In genomic region chr6:109491207-109491938, GRCh38 we compare ENCODE assay signal across 9 cellular contexts. TPM values are rescaled to one million over a fixed set of nuclear protein-coding genes. Genes with fewer than 3 reads are reported as not detected.
DNase-seq lines count a peak whose midpoint lies in the region; ATAC-seq and TF ChIP-seq lines count a peak whose summit lies in the region.
"Had no signal": no experiment of that assay in that cellular context is flagged by ENCODE, and none has a peak within 500 bp of the region (broad histone marks: within the 10 kb centered on the region; RNA-seq: fewer than 3 reads in every experiment).

No MANE protein-coding gene starts in this region.

- H3K9me3 ChIP-seq in cardiac muscle cell (ENCODE audit: low read depth) (no peaks in the 10 kb centered on the region), OCI-LY7 (ENCODE audit: low read length) (no peaks in the 10 kb centered on the region), vagina (no peaks in the 10 kb centered on the region), suprapubic skin (no peaks in the 10 kb centered on the region)

- no peak overlapping the region for H4K5ac ChIP-seq in mesendoderm (ENCODE audit: low read length)

- no peaks in the 10 kb centered on the region for H4K20me1 ChIP-seq in OCI-LY7 (ENCODE audit: insufficient read depth, low read length)

- H3K27ac ChIP-seq in cardiac muscle cell (peak overlapping the region; percentile 32), OCI-LY7 (ENCODE audit: low read depth, low read length, poor library complexity, severe bottlenecking) (no peak overlapping the region), foreskin keratinocyte (no peak overlapping the region), vagina (no peak overlapping the region), mesendoderm (ENCODE audit: low read depth, low read length) (no peak overlapping the region), suprapubic skin (no peak overlapping the region)

- no peak overlapping the region for H3K9ac ChIP-seq in mesendoderm (ENCODE audit: low read length)

- no peak overlapping the region for H3K4me3 ChIP-seq in cardiac muscle cell
- no peak overlapping the region for H3K4me3 ChIP-seq in OCI-LY7 (ENCODE audit: low read depth, low read length, poor library complexity, severe bottlenecking)
- no peak overlapping the region for H3K4me3 ChIP-seq in vagina
- no peak overlapping the region for H3K4me3 ChIP-seq in mesendoderm (ENCODE audit: low read length)
- no peak overlapping the region for H3K4me3 ChIP-seq in suprapubic skin

- BruUV-seq in OCI-LY7 (replicated peaks; lab: Mats Ljungman, UMichigan): no TSS peak

- POLR2A ChIA-PET in OCI-LY7 (lab: Charles Lee): interaction anchor here (0.5 to 1.0 kb wide), 4 partner anchors 9 to 1274 kb away, joined by 3 to 4 read pairs (median 3); no protein-coding TSS in a partner anchor

- intact Hi-C loops in cardiac septum (cut with DNase I) (no loop called here), OCI-LY7 (cut with micrococcal nuclease; ENCODE audit: unreplicated experiment) (no loop called here), vagina (cut with DNase I) (no loop called here)

- peak; percentile 32 for ATAC-seq in foreskin keratinocyte
- ATAC-seq: left lobe of liver had no signal

- peak overlapping the region; percentile 59 for H2AFZ ChIP-seq in OCI-LY7 (ENCODE audit: low read length)

- no peaks in the 10 kb centered on the region for H3K9me2 ChIP-seq in OCI-LY7 (ENCODE audit: insufficient read depth, low read length)

- no peaks in the 10 kb centered on the region for H3K27me3 ChIP-seq in cardiac muscle cell
- H3K27me3 ChIP-seq in foreskin keratinocyte: peaks cover 12% of the 10 kb centered on the region
- H3K27me3 ChIP-seq in vagina: no peaks in the 10 kb centered on the region
- no peaks in the 10 kb centered on the region for H3K27me3 ChIP-seq in mesendoderm (ENCODE audit: insufficient read depth, low read length, poor library complexity)
- H3K27me3 ChIP-seq in suprapubic skin: no peaks in the 10 kb centered on the region

- no peaks in the 10 kb centered on the region for H3K36me3 ChIP-seq in cardiac muscle cell
- H3K36me3 ChIP-seq in OCI-LY7 (ENCODE audit: insufficient read depth, low read length): no peaks in the 10 kb centered on the region
- no peaks in the 10 kb centered on the region for H3K36me3 ChIP-seq in vagina
- no peaks in the 10 kb centered on the region for H3K36me3 ChIP-seq in mesendoderm (ENCODE audit: control insufficient read depth, insufficient read depth, low read length)
- no peaks in the 10 kb centered on the region for H3K36me3 ChIP-seq in suprapubic skin

- no peak overlapping the region for H2AK5ac ChIP-seq in mesendoderm (ENCODE audit: low read length)

- CTCF ChIA-PET in OCI-LY7 (lab: Charles Lee; ENCODE audit: unreplicated experiment): no interaction called here

- no peak overlapping the region for H3K56ac ChIP-seq in mesendoderm (ENCODE audit: low read length)

- H2BK120ac ChIP-seq in mesendoderm (ENCODE audit: low read depth, low read length): no peak overlapping the region

- no peak overlapping the region for H3K18ac ChIP-seq in mesendoderm (ENCODE audit: low read length)

- TF ChIP-seq POLR2A in vagina (IDR thresholded peaks at IDR 0.05): no peak
- TF ChIP-seq POLR2A in suprapubic skin (IDR thresholded peaks at IDR 0.05): no peak

- peaks cover 7% of the 10 kb centered on the region for H3K4me1 ChIP-seq in cardiac muscle cell (ENCODE audit: low read depth)
- no peaks in the 10 kb centered on the region for H3K4me1 ChIP-seq in OCI-LY7 (ENCODE audit: insufficient read depth, low read length, poor library complexity, severe bottlenecking)
- H3K4me1 ChIP-seq in foreskin keratinocyte: peaks cover 3% of the 10 kb centered on the region
- no peaks in the 10 kb centered on the region for H3K4me1 ChIP-seq in vagina
- H3K4me1 ChIP-seq in mesendoderm (ENCODE audit: control insufficient read depth, low read depth, low read length): peaks cover 3% of the 10 kb centered on the region
- H3K4me1 ChIP-seq in suprapubic skin: peaks cover 5% of the 10 kb centered on the region

- H3K4me2 ChIP-seq in OCI-LY7 (ENCODE audit: low read length) (no peak overlapping the region), mesendoderm (ENCODE audit: low read length) (no peak overlapping the region)

- WGBS in mesendoderm (ENCODE audit: extremely low coverage, insufficient coverage, low lambda C conversion rate): no CpG with 5 or more reads among the region's 5 CpGs
- 71% methylated on average over 5 of the region's 5 CpGs for WGBS in suprapubic skin

- H3K79me2 ChIP-seq in OCI-LY7 (ENCODE audit: insufficient read depth, low read depth, low read length): no peaks in the 10 kb centered on the region
- H3K79me2 ChIP-seq in mesendoderm (ENCODE audit: control insufficient read depth, insufficient read depth, low read length): no peaks in the 10 kb centered on the region

- no peak overlapping the region for H3K4ac ChIP-seq in mesendoderm (ENCODE audit: low read depth, low read length)

- H2BK15ac ChIP-seq in mesendoderm (replicated peaks; ENCODE audit: low read depth): no peak overlapping the region

- TF ChIP-seq CTCF in cardiac muscle cell (IDR thresholded peaks at IDR 0.05; ENCODE audit: low read depth, low read length): no peak
- TF ChIP-seq CTCF in OCI-LY7 (conservative IDR thresholded peaks at IDR 0.05; ENCODE audit: low read length): no peak
- TF ChIP-seq CTCF in foreskin keratinocyte (conservative IDR thresholded peaks at IDR 0.05): no peak
- no peak for TF ChIP-seq CTCF in vagina (IDR thresholded peaks at IDR 0.05)
- no peak for TF ChIP-seq CTCF in suprapubic skin (IDR thresholded peaks at IDR 0.05)

- H3K79me1 ChIP-seq in mesendoderm (ENCODE audit: low read length): no peaks in the 10 kb centered on the region

- no peak overlapping the region for H3K23ac ChIP-seq in mesendoderm (ENCODE audit: low read length)

- TF ChIP-seq EP300 in suprapubic skin (IDR thresholded peaks at IDR 0.05): no peak

- DNase-seq in cardiac muscle cell (ENCODE audit: low read depth in 1 of 2, low spot score in 1 of 2) (peak; percentile 32 to 45), cardiac septum (ENCODE audit: low spot score) (no peak), OCI-LY7 (ENCODE audit: low spot score) (no peak), foreskin keratinocyte (no peak), vagina (ENCODE audit: extremely low spot score in 2 of 2) (peak; percentile 46 to 72), mesendoderm (no peak), suprapubic skin (ENCODE audit: low spot score in 2 of 2) (no peak), anterior cingulate cortex (lab: John Stamatoyannopoulos, UW) (no peak)

- H2BK5ac ChIP-seq in mesendoderm (ENCODE audit: low read length): no peak overlapping the region

- no peak overlapping the region for H4K8ac ChIP-seq in mesendoderm (ENCODE audit: low read depth, low read length)

RNA-seq across cellular contexts. Expression of gene ZBTB24, which starts 8.4 kb away (rescaled TPM):
- total RNA-seq in cardiac muscle cell (4.3 and 5.3 TPM in 2 replicates), cardiac septum (3.0 TPM), OCI-LY7 (2022) (15.8 and 17.0 TPM in 2 replicates), foreskin keratinocyte (9.8 and 10.4 TPM in 2 replicates), vagina (6.6 TPM), suprapubic skin (10 to 100 TPM in 3 of 4 donors, 1 to 10 TPM in 1; 8.1 to 11.6 (median 11.2) TPM)
- polyA plus RNA-seq in cardiac muscle cell (2.6 and 4.0 TPM in 2 replicates), foreskin keratinocyte (2.4 and 2.8 TPM in 2 replicates)
- 13.7 and 15.3 TPM in 2 replicates for total RNA-seq in OCI-LY7 (2014; rRNA removed; shearing (Covaris generic))
- 12.4 TPM for polyA plus RNA-seq in mesendoderm (2013, experiment 1 of 2)
- polyA plus RNA-seq in mesendoderm (2013, experiment 2 of 2): 12.1 TPM

RNA-seq across cellular contexts. Expression of gene MICAL1, which starts 35.8 kb away (rescaled TPM):
- total RNA-seq in cardiac muscle cell (10.3 and 19.6 TPM in 2 replicates), cardiac septum (7.7 TPM), OCI-LY7 (2022) (101 and 108 TPM in 2 replicates), foreskin keratinocyte (25.8 and 39.7 TPM in 2 replicates), vagina (54.0 TPM), suprapubic skin (10 to 100 TPM; 22.0 to 45.9 (median 28.8) TPM)
- polyA plus RNA-seq in cardiac muscle cell (6.8 and 8.6 TPM in 2 replicates), foreskin keratinocyte (19.7 and 28.3 TPM in 2 replicates)
- 69.2 and 79.5 TPM in 2 replicates for total RNA-seq in OCI-LY7 (2014; rRNA removed; shearing (Covaris generic))
- polyA plus RNA-seq in mesendoderm (2013, experiment 1 of 2): 17.0 TPM
- polyA plus RNA-seq in mesendoderm (2013, experiment 2 of 2): 18.8 TPM

RNA-seq across cellular contexts. Expression of gene SMPD2, which starts 50.8 kb away (rescaled TPM):
- total RNA-seq in cardiac muscle cell: 7.0 and 12.5 TPM in 2 replicates
- 11.1 and 14.3 TPM in 2 replicates for polyA plus RNA-seq in cardiac muscle cell
- 5.1 TPM for total RNA-seq in cardiac septum
- total RNA-seq in OCI-LY7 (2014; rRNA removed; shearing (Covaris generic)): 18.4 and 24.4 TPM in 2 replicates
- 14.3 and 15.9 TPM in 2 replicates for total RNA-seq in OCI-LY7 (2022)
- total RNA-seq in foreskin keratinocyte: 12.7 and 16.0 TPM in 2 replicates
- polyA plus RNA-seq in foreskin keratinocyte: 15.5 and 17.3 TPM in 2 replicates
- 21.4 TPM for total RNA-seq in vagina
- 5.7 TPM for polyA plus RNA-seq in mesendoderm (2013, experiment 1 of 2)
- 5.5 TPM for polyA plus RNA-seq in mesendoderm (2013, experiment 2 of 2)
- total RNA-seq in suprapubic skin: 10 to 100 TPM; 21.8 to 34.5 (median 28.1) TPM

RNA-seq across cellular contexts. Expression of gene PPIL6, which starts 50.9 kb away (rescaled TPM):
- total RNA-seq in cardiac muscle cell (4.1 and 7.3 TPM in 2 replicates), cardiac septum (1.2 TPM), OCI-LY7 (2022) (1.3 and 1.7 TPM in 2 replicates), foreskin keratinocyte (0.46 and 0.71 TPM in 2 replicates), vagina (3.9 TPM), suprapubic skin (1 to 10 TPM; 1.7 to 7.9 (median 3.2) TPM)
- polyA plus RNA-seq in cardiac muscle cell (8.7 and 14.7 TPM in 2 replicates), foreskin keratinocyte (0.16 and 0.32 TPM in 2 replicates)
- 0.15 and 1.6 TPM in 2 replicates for total RNA-seq in OCI-LY7 (2014; rRNA removed; shearing (Covaris generic))
- polyA plus RNA-seq in mesendoderm (2013, experiment 1 of 2): 0.29 TPM
- polyA plus RNA-seq in mesendoderm (2013, experiment 2 of 2): 0.29 TPM

Comparison
In these comparisons a context has a peak if more than half of its experiments do, and no peak if none do; other contexts are left out.
1. DNase-seq: peak in cardiac muscle cell (2 of 2) and vagina (2 of 2); none in cardiac septum (single experiment), OCI-LY7 (single experiment), foreskin keratinocyte (0 of 2), mesendoderm (single experiment), suprapubic skin (0 of 2) and anterior cingulate cortex (0 of 58).